ENCODE assay signal across 8 cellular contexts in genomic region chr19:51887522-51888498, GRCh38. TPM values are rescaled to one million over a fixed set of nuclear protein-coding genes. Genes with fewer than 3 reads are reported as not detected.
A peak's percentile ranks its signal among the peaks of the same experiment; 100 is the strongest.
DNase-seq lines count a peak whose midpoint lies in the region; ATAC-seq, FAIRE-seq and TF ChIP-seq lines count a peak whose summit lies in the region.

Gene ZNF577, minus strand, starts transcription at chr19:51887951. Its CDS starts 7,569 bp downstream, at chr19:51880382.

- peaks cover 21% of the 10 kb centered on the region for H3K9me3 Mint-ChIP-seq in activated CD4-positive, alpha-beta T cell treated with anti-CD3 and anti-CD28 coated beads, Interleukin-2, amount 10 ng/mL, durations not matched to agents 24 days and 14 days

- H3K4me2 ChIP-seq in smooth muscle cell: peak within 1 kb of the TSS; percentile 85

- H3K4me3 ChIP-seq in coronary artery (peak within 1 kb of the TSS; percentile 71), kidney (ENCODE audit: low read length in 2 of 2) (peak within 1 kb of the TSS; percentile 77 to 91), smooth muscle cell (peak within 1 kb of the TSS; percentile 63)

- H3K4me1 Mint-ChIP-seq in activated CD4-positive, alpha-beta T cell treated with anti-CD3 and anti-CD28 coated beads, Interleukin-2, amount 10 ng/mL, durations not matched to agents 24 days and 14 days: no peaks in the 10 kb centered on the region

- peaks cover 26 to 43% of the 10 kb centered on the region in 2 donors for H3K9me3 ChIP-seq in kidney (ENCODE audit: control insufficient read depth in 1 of 2, low read length in 2 of 2)
- peaks cover 39% of the 10 kb centered on the region for H3K9me3 ChIP-seq in smooth muscle cell (replicated peaks; ENCODE audit: low read depth)

- ATAC-seq in HG03520 (IDR thresholded peaks at IDR 0.05; ENCODE audit: unreplicated experiment) (no peak), HG03342 (IDR thresholded peaks at IDR 0.05; ENCODE audit: unreplicated experiment) (no peak)

- 68% methylated on average over 56 of the region's 56 CpGs for WGBS in smooth muscle cell (ENCODE audit: low lambda C conversion rate)

- H3K27me3 ChIP-seq in smooth muscle cell (ENCODE audit: low read depth): no peaks in the 10 kb centered on the region

- H3K4me1 ChIP-seq in kidney (ENCODE audit: control insufficient read depth in 1 of 2, insufficient read depth in 1 of 2, low read depth in 1 of 2, low read length in 2 of 2): no peaks in the 10 kb centered on the region
- H3K4me1 ChIP-seq in smooth muscle cell (ENCODE audit: low read depth): no peaks in the 10 kb centered on the region

- H3K36me3 ChIP-seq in kidney (ENCODE audit: control insufficient read depth in 1 of 2, insufficient read depth in 2 of 2, low read length in 2 of 2) (peaks cover 18 to 28% of the 10 kb centered on the region in 2 donors), smooth muscle cell (ENCODE audit: low read depth) (peaks cover 48% of the 10 kb centered on the region)

- H3K79me2 ChIP-seq in smooth muscle cell (ENCODE audit: low read depth): peaks cover 3% of the 10 kb centered on the region

- no peak for FAIRE-seq in kidney (lab: Jason Lieb, UNC)

- H3K9ac ChIP-seq in kidney (ENCODE audit: low read length in 2 of 2) (peak within 1 kb of the TSS; percentile 52 to 86), smooth muscle cell (ENCODE audit: low read depth) (peak within 1 kb of the TSS; percentile 47)

- no peaks in the 10 kb centered on the region for H4K20me1 ChIP-seq in smooth muscle cell (ENCODE audit: low read depth)

- peaks cover 77% of the 10 kb centered on the region for H3K36me3 Mint-ChIP-seq in activated CD4-positive, alpha-beta T cell treated with anti-CD3 and anti-CD28 coated beads, Interleukin-2, amount 10 ng/mL, durations not matched to agents 24 days and 14 days (ENCODE audit: low read depth)

- H3K27ac Mint-ChIP-seq in activated CD4-positive, alpha-beta T cell treated with anti-CD3 and anti-CD28 coated beads, Interleukin-2, amount 10 ng/mL, durations not matched to agents 24 days and 14 days: no peak within 1 kb of the TSS

- H3K27ac ChIP-seq in coronary artery (peak within 1 kb of the TSS; percentile 63 to 64), kidney (ENCODE audit: low read depth in 2 of 2, low read length in 2 of 2) (peak within 1 kb of the TSS; percentile 63 to 84), smooth muscle cell (ENCODE audit: low read depth) (peak within 1 kb of the TSS; percentile 49)

- H3K27me3 Mint-ChIP-seq in activated CD4-positive, alpha-beta T cell treated with anti-CD3 and anti-CD28 coated beads, Interleukin-2, amount 10 ng/mL, durations not matched to agents 24 days and 14 days: no peaks in the 10 kb centered on the region

- DNase-seq in HS-27A (ENCODE audit: low read depth) (peak; percentile 81), coronary artery (ENCODE audit: low spot score) (peak; percentile 86), kidney (peak; percentile 95), smooth muscle cell (lab: John Stamatoyannopoulos, UW; ENCODE audit: unreplicated experiment) (peak; percentile 10), NK-92 (lab: John Stamatoyannopoulos, UW; ENCODE audit: unreplicated experiment) (no peak)
- DNase-seq in activated CD4-positive, alpha-beta T cell treated with anti-CD3 and anti-CD28 coated beads, Interleukin-2, amount 10 ng/mL, durations not matched to agents 24 days and 14 days: peak; percentile 59

- intact Hi-C loops in activated CD4-positive, alpha-beta T cell treated with anti-CD3 and anti-CD28 coated beads, Interleukin-2, amount 10 ng/mL, durations not matched to agents 24 days and 14 days (cut with micrococcal nuclease): no loop called here
- intact Hi-C loops in kidney (cut with DNase I): no loop called here

- no peaks in the 10 kb centered on the region for H3F3A ChIP-seq in smooth muscle cell (ENCODE audit: low read depth)

- peak within 1 kb of the TSS; percentile 34 for H3K4me3 Mint-ChIP-seq in activated CD4-positive, alpha-beta T cell treated with anti-CD3 and anti-CD28 coated beads, Interleukin-2, amount 10 ng/mL, durations not matched to agents 24 days and 14 days

- peak within 1 kb of the TSS; percentile 77 for H2AFZ ChIP-seq in smooth muscle cell (ENCODE audit: low read depth)

- TF ChIP-seq CTCF in coronary artery (IDR thresholded peaks at IDR 0.05) (no peak), kidney (IDR thresholded peaks at IDR 0.05; ENCODE audit: borderline replicate concordance, extremely low read depth, insufficient read depth) (no peak), smooth muscle cell (IDR thresholded peaks at IDR 0.05; ENCODE audit: borderline replicate concordance, insufficient read depth, poor library complexity, severe bottlenecking) (no peak)

RNA-seq across cellular contexts. Expression of gene ZNF577, which starts in this region (rescaled TPM):
- total RNA-seq in activated CD4-positive, alpha-beta T cell treated with anti-CD3 and anti-CD28 coated beads, Interleukin-2, amount 10 ng/mL, durations not matched to agents 24 days and 14 days: 5.4 and 6.9 TPM in 2 replicates
- 19.0 TPM for total RNA-seq in kidney
- 32.2 TPM for polyA plus RNA-seq in kidney (ENCODE audit: insufficient read depth, low read depth, low replicate concordance)
- 5.8 and 20.3 TPM in 2 replicates for total RNA-seq in smooth muscle cell
- polyA plus RNA-seq in smooth muscle cell: 4.8 and 6.5 TPM in 2 replicates
